Comparison of ENCODE assay signal across 8 cellular contexts in genomic region chr16:720990-721764, GRCh38. TPM values are rescaled to one million over a fixed set of nuclear protein-coding genes. Genes with fewer than 3 reads are reported as not detected.
A peak's percentile ranks its signal among the peaks of the same experiment; 100 is the strongest.
DNase-seq lines count a peak whose midpoint lies in the region; ATAC-seq and TF ChIP-seq lines count a peak whose summit lies in the region.

TSS of gene ANTKMT (plus strand) at chr16:721146. CDS start at chr16:721275, 129 bp downstream.

- CTCF ChIA-PET in BJ (lab: Yijun Ruan, JAX) = interaction anchor here (0.7 to 3.2 kb wide), 7 partner anchors 9 to 385 kb away, joined by 3 to 16 read pairs (median 4); no protein-coding TSS in a partner anchor
- CTCF ChIA-PET in activated CD4-positive, alpha-beta memory T cell treated with anti-CD3 and anti-CD28 coated beads for 36 hours (lab: Charles Lee) = interaction anchor here (0.6 to 3.0 kb wide), 10 partner anchors 9 to 985 kb away, joined by 3 to 33 read pairs (median 12); partner anchors contain the start of genes CHTF18, CIAO3, MAPK8IP3 and RHOT2

- TF ChIP-seq POLR2A in right lobe of liver (IDR thresholded peaks at IDR 0.05) = peak; percentile 82

- H3K9ac ChIP-seq in duodenal mucosa (ENCODE audit: low read depth in 1 of 2, low read length in 2 of 2) = peak within 1 kb of the TSS; percentile 63 to 77

- peaks cover 4% of the 10 kb centered on the region for H3K27me3 Mint-ChIP-seq in activated CD4-positive, alpha-beta memory T cell treated with anti-CD3 and anti-CD28 coated beads for 36 hours

- peak within 1 kb of the TSS; percentile 72 for H3K4me3 Mint-ChIP-seq in activated CD4-positive, alpha-beta memory T cell treated with anti-CD3 and anti-CD28 coated beads for 36 hours

- peak within 1 kb of the TSS; percentile 55 for H3K27ac Mint-ChIP-seq in activated CD4-positive, alpha-beta memory T cell treated with anti-CD3 and anti-CD28 coated beads for 36 hours

- H3K27me3 ChIP-seq in BJ (ENCODE audit: control insufficient read depth, insufficient read depth, low read length) (no peaks in the 10 kb centered on the region), duodenal mucosa (ENCODE audit: control insufficient read depth in 1 of 2, insufficient read depth in 2 of 2, low read length in 2 of 2) (peaks cover 18 to 30% of the 10 kb centered on the region in 2 donors), right lobe of liver (no peaks in the 10 kb centered on the region)

- no peaks in the 10 kb centered on the region for H3K9me3 Mint-ChIP-seq in activated CD4-positive, alpha-beta memory T cell treated with anti-CD3 and anti-CD28 coated beads for 36 hours

- H3K4me1 Mint-ChIP-seq in activated CD4-positive, alpha-beta memory T cell treated with anti-CD3 and anti-CD28 coated beads for 36 hours (ENCODE audit: low read depth) = peaks cover 17% of the 10 kb centered on the region

- H3K36me3 Mint-ChIP-seq in activated CD4-positive, alpha-beta memory T cell treated with anti-CD3 and anti-CD28 coated beads for 36 hours = no peaks in the 10 kb centered on the region

- H3K4me1 ChIP-seq in duodenal mucosa (ENCODE audit: control insufficient read depth in 1 of 2, insufficient read depth in 2 of 2, low read length in 2 of 2) (peaks cover 24 to 39% of the 10 kb centered on the region in 2 donors), right lobe of liver (peaks cover 0 to 18% (median 5%) of the 10 kb centered on the region in 4 donors)

- TF ChIP-seq CTCF in BJ (IDR thresholded peaks at IDR 0.05; ENCODE audit: insufficient read depth, low read depth, low read length) (no peak), right lobe of liver (IDR thresholded peaks at IDR 0.05) (peak in 1 of 4 donors; percentile 11)

- peak; percentile 71 for ATAC-seq in GM19025 (IDR thresholded peaks at IDR 0.05; ENCODE audit: low read depth, unreplicated experiment)
- peak; percentile 59 for ATAC-seq in HG03196 (IDR thresholded peaks at IDR 0.05; ENCODE audit: unreplicated experiment)
- peak; percentile 77 to 88 (median 80) for ATAC-seq in right lobe of liver

- intact Hi-C loops in activated CD4-positive, alpha-beta memory T cell treated with anti-CD3 and anti-CD28 coated beads for 36 hours (cut with micrococcal nuclease) = loop anchor here (2.0 kb wide), 1 partner anchor 16 kb away; no protein-coding TSS in a partner anchor
- intact Hi-C loops in right lobe of liver (cut with DNase I) = no loop called here

- POLR2A ChIA-PET in BJ (lab: Charles Lee) = no interaction called here
- POLR2A ChIA-PET in activated CD4-positive, alpha-beta memory T cell treated with anti-CD3 and anti-CD28 coated beads for 36 hours (lab: Charles Lee) = interaction anchor here (0.8 to 2.6 kb wide), 7 partner anchors 9 to 67 kb away, joined by 3 to 14 read pairs (median 3); partner anchors contain the start of genes CHTF18, CIAO3 and RPUSD1

- H3K4me3 ChIP-seq in BJ (ENCODE audit: low read depth, low read length) = peak within 1 kb of the TSS; percentile 74
- peak within 1 kb of the TSS; percentile 76 to 77 for H3K4me3 ChIP-seq in duodenal mucosa (ENCODE audit: low read depth in 1 of 2, low read length in 2 of 2)
- H3K4me3 ChIP-seq in right lobe of liver = peak within 1 kb of the TSS; percentile 83 to 94 (median 89)

- H3K36me3 ChIP-seq in BJ (ENCODE audit: control insufficient read depth, insufficient read depth, low read length) (peaks cover 2% of the 10 kb centered on the region; the same call in 1 of the 2 replicates), duodenal mucosa (ENCODE audit: control insufficient read depth in 1 of 2, insufficient read depth in 2 of 2, low read length in 2 of 2) (no peaks in the 10 kb centered on the region), right lobe of liver (no peaks in the 10 kb centered on the region)

- H3K9me3 ChIP-seq in duodenal mucosa (ENCODE audit: control insufficient read depth in 1 of 2, low read length in 2 of 2) (no peaks in the 10 kb centered on the region), right lobe of liver (no peaks in the 10 kb centered on the region)

- 0% methylated on average over 9 of the region's 106 CpGs for WGBS in right lobe of liver (ENCODE audit: insufficient coverage, low coverage, low lambda C conversion rate, missing lambda C conversion rate)

- DNase-seq in BJ (ENCODE audit: low read depth) = no peak
- peak; percentile 65 to 93 for DNase-seq in NCI-H526 (lab: John Stamatoyannopoulos, UW)
- peak; percentile 84 for DNase-seq in activated CD4-positive, alpha-beta memory T cell treated with anti-CD3 and anti-CD28 coated beads for 36 hours
- DNase-seq in right lobe of liver = peak; percentile 85 to 89 (median 87)
- DNase-seq in stimulated activated CD4-positive, alpha-beta T cell treated with anti-CD3 and anti-CD28 coated beads, Interleukin-4, amount 100 ng/mL, for 48 hours (ENCODE audit: low read depth in 2 of 2) = peak; percentile 66 to 78

- H3K27ac ChIP-seq in duodenal mucosa (ENCODE audit: low read depth, low read length) (peak within 1 kb of the TSS; percentile 75), right lobe of liver (peak within 1 kb of the TSS; percentile 50 to 80 (median 73))

RNA-seq across cellular contexts. Expression of gene ANTKMT, which starts in this region (rescaled TPM):
- 7.7 and 10.7 TPM in 2 replicates for polyA plus RNA-seq in BJ (2011; rRNA removed)
- 1.1 and 1.9 TPM in 2 replicates for polyA minus RNA-seq in BJ (2011; rRNA and poly(A)+ RNA removed)
- total RNA-seq in activated CD4-positive, alpha-beta memory T cell treated with anti-CD3 and anti-CD28 coated beads for 36 hours = 10 to 100 TPM; 31.2 to 34.9 TPM
- 10 to 100 TPM; 19.7 to 56.0 (median 28.2) TPM for total RNA-seq in right lobe of liver
